Comparison of ENCODE assay signal across 9 cellular contexts in genomic region chr15:47711654-47712053, GRCh38. TPM values are rescaled to one million over a fixed set of nuclear protein-coding genes. Genes with fewer than 3 reads are reported as not detected.
DNase-seq lines count a peak whose midpoint lies in the region; ATAC-seq, FAIRE-seq and TF ChIP-seq lines count a peak whose summit lies in the region.
"Had no signal": no experiment of that assay in that cellular context is flagged by ENCODE, and none has a peak within 500 bp of the region (broad histone marks: within the 10 kb centered on the region; RNA-seq: fewer than 3 reads in every experiment).

No MANE protein-coding gene starts in this region.

- POLR2A ChIA-PET in H1 (lab: Charles Lee; ENCODE audit: partially characterized antibody): no interaction called here

- no peak overlapping the region for H3K23ac ChIP-seq in H1 (ENCODE audit: insufficient read length)

- no peak overlapping the region for H4K5ac ChIP-seq in H1 (ENCODE audit: insufficient read length, low read depth, low read length)

- H2BK15ac ChIP-seq in H1 (ENCODE audit: low read length): no peak overlapping the region

- no peak overlapping the region for H3K56ac ChIP-seq in H1 (replicated peaks; ENCODE audit: insufficient read length, low read depth, low read length)

- H4K8ac ChIP-seq in H1 (ENCODE audit: extremely low read depth, insufficient read depth, low read length): no peak overlapping the region

- H3K4ac ChIP-seq in H1 (replicated peaks; ENCODE audit: insufficient read length, low read depth, low read length): no peak overlapping the region

- FAIRE-seq in H1 (lab: Jason Lieb, UNC): no peak
- FAIRE-seq: endometrium had no signal

- no peak overlapping the region for H3K27ac ChIP-seq in H1 (ENCODE audit: low read depth, low read length)

- no peak overlapping the region for H2BK5ac ChIP-seq in H1 (ENCODE audit: low read depth, low read length)

- no peak overlapping the region for H3K14ac ChIP-seq in H1 (ENCODE audit: insufficient read length)

- no peak for TF ChIP-seq EP300 in H1 (IDR thresholded peaks at IDR 0.05; ENCODE audit: borderline replicate concordance in 1 of 2, low read depth in 2 of 2, low read length in 2 of 2)

- ATAC-seq in GM21423 (IDR thresholded peaks at IDR 0.05; ENCODE audit: unreplicated experiment): no peak

- H3K18ac ChIP-seq in H1 (ENCODE audit: extremely low read depth, low read length): no peak overlapping the region

- no peaks in the 10 kb centered on the region for H4K20me1 ChIP-seq in H1 (replicated peaks in 1 of 2; ENCODE audit: control insufficient read depth in 1 of 2, insufficient read depth in 2 of 2, low read length in 2 of 2)

- H3K79me2 ChIP-seq in H1 (ENCODE audit: control insufficient read depth in 1 of 2, insufficient read depth in 2 of 2, low read length in 2 of 2): no peaks in the 10 kb centered on the region

- no peaks in the 10 kb centered on the region for H3K36me3 ChIP-seq in H1 (ENCODE audit: control insufficient read depth in 2 of 4, insufficient read depth in 4 of 4, low read length in 3 of 4)

- H3K9me3 ChIP-seq in H1 (ENCODE audit: insufficient read depth in 2 of 2, low read depth in 1 of 2, low read length in 1 of 2): no peaks in the 10 kb centered on the region

- peaks cover 0 to 7% (median under 1%) of the 10 kb centered on the region in 4 experiments; a peak in 2 of 7 replicates for H3K4me1 ChIP-seq in H1 (replicated peaks in 1 of 4; ENCODE audit: control insufficient read depth in 3 of 4, insufficient read depth in 4 of 4, low read length in 3 of 4)

- no peaks in the 10 kb centered on the region for H3K23me2 ChIP-seq in H1 (ENCODE audit: low read depth, low read length)

- DNase-seq in NCI-H1105 treated with DMSO at 0.1 percent for 48 hours (lab: John Stamatoyannopoulos, UW): peak; percentile 4
- no peak for DNase-seq in NCI-H1105 (lab: John Stamatoyannopoulos, UW)
- peak; percentile 22 for DNase-seq in NB4 (ENCODE audit: low read depth)
- DNase-seq in H1 (ENCODE audit: low read depth in 1 of 2, low spot score in 2 of 2): no peak
- DNase-seq in retinal pigment epithelial cell (ENCODE audit: low read depth): no peak
- DNase-seq in stimulated activated CD4-positive, alpha-beta T cell treated with anti-CD3 and anti-CD28 coated beads, Interleukin-12 subunit alpha, Interleukin-12 subunit beta, amount 100 ng/mL, for 4 hours: no peak
- DNase-seq in OCI-M2 (lab: John Stamatoyannopoulos, UW; ENCODE audit: unreplicated experiment): no peak

- H2AK5ac ChIP-seq in H1 (ENCODE audit: low read depth, low read length): no peak overlapping the region

- no peak overlapping the region for H3K4me3 ChIP-seq in NB4 (ENCODE audit: low read depth, low read length)
- H3K4me3 ChIP-seq in H1 (ENCODE audit: extremely low read depth in 1 of 4, insufficient read depth in 2 of 4, low read depth in 3 of 4, low read length in 4 of 4): no peak overlapping the region
- no peak overlapping the region for H3K4me3 ChIP-seq in retinal pigment epithelial cell (ENCODE audit: low read length)

- H2BK12ac ChIP-seq in H1 (ENCODE audit: low read depth, low read length): no peak overlapping the region

- H3K9ac ChIP-seq in H1 (replicated peaks in 1 of 4; ENCODE audit: extremely low read depth in 1 of 4, low read depth in 3 of 4, low read length in 3 of 4): no peak overlapping the region

- H4K91ac ChIP-seq in H1 (replicated peaks; ENCODE audit: insufficient read length, low read length): no peak overlapping the region

- TF ChIP-seq POLR2A in NB4 (IDR thresholded peaks at IDR 0.05; ENCODE audit: extremely low read depth, insufficient read length) (no peak), H1 (IDR thresholded peaks at IDR 0.05; ENCODE audit: control extremely low read depth in 1 of 2, low read depth in 2 of 2, low read length in 2 of 2) (no peak)

- H3K27me3 ChIP-seq in H1 (replicated peaks in 1 of 4; ENCODE audit: control insufficient read depth in 3 of 4, extremely low read depth in 1 of 4, insufficient read depth in 3 of 4, low read length in 3 of 4): no peaks in the 10 kb centered on the region; a peak in 1 of 7 replicates

- no peak overlapping the region for H2BK120ac ChIP-seq in H1 (replicated peaks; ENCODE audit: low read depth, low read length)

- H3K79me1 ChIP-seq in H1 (ENCODE audit: low read depth, low read length): no peaks in the 10 kb centered on the region

- TF ChIP-seq CTCF in NB4 (IDR thresholded peaks at IDR 0.05; ENCODE audit: low read depth, low read length): peak; percentile 27
- TF ChIP-seq CTCF in H1 (IDR thresholded peaks at IDR 0.05; ENCODE audit: control extremely low read depth in 1 of 3, insufficient read depth in 1 of 3, low read depth in 1 of 3, low read length in 3 of 3): peak in 2 of 3 experiments; percentile 47 to 61; a peak in 2 of 4 replicates
- peak; percentile 68 for TF ChIP-seq CTCF in retinal pigment epithelial cell (conservative IDR thresholded peaks at IDR 0.05; ENCODE audit: low read depth, low read length)

- no peak overlapping the region for H3K4me2 ChIP-seq in H1 (ENCODE audit: insufficient read depth in 1 of 2, low read depth in 2 of 2, low read length in 2 of 2)

- CTCF ChIA-PET in H1 (lab: Charles Lee; ENCODE audit: partially characterized antibody): interaction anchor here (0.6 to 3.7 kb wide), 49 partner anchors 9 to 520 kb away, joined by 3 to 38 read pairs (median 3); no protein-coding TSS in a partner anchor

- H2BK20ac ChIP-seq in H1 (ENCODE audit: low read length): no peak overlapping the region

- peak; percentile 78 to 80 for TF ChIP-seq RAD21 in H1 (IDR thresholded peaks at IDR 0.05 in 1 of 2, conservative IDR thresholded peaks at IDR 0.05 in 1 of 2; ENCODE audit: low read depth in 2 of 2, low read length in 2 of 2)

- H2AFZ ChIP-seq in H1 (ENCODE audit: low read length): no peak overlapping the region

TF ChIP-seq in H1, 55 proteins besides CTCF, POLR2A, EP300 and RAD21:
- TF ChIP-seq JUND (IDR thresholded peaks at IDR 0.05; ENCODE audit: low read length): no peak
- TF ChIP-seq SRF (IDR thresholded peaks at IDR 0.05; ENCODE audit: low read depth, low read length): no peak
- no peak for TF ChIP-seq JUN (IDR thresholded peaks at IDR 0.05; ENCODE audit: low read depth, low read length)
- TF ChIP-seq, protein P1, sequence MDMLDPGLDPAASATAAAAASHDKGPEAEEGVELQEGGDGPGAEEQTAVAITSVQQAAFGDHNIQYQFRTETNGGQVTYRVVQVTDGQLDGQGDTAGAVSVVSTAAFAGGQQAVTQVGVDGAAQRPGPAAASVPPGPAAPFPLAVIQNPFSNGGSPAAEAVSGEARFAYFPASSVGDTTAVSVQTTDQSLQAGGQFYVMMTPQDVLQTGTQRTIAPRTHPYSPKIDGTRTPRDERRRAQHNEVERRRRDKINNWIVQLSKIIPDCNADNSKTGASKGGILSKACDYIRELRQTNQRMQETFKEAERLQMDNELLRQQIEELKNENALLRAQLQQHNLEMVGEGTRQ (IDR thresholded peaks at IDR 0.05; ENCODE audit: low read length): no peak
- TF ChIP-seq RNF2 (IDR thresholded peaks at IDR 0.05; ENCODE audit: borderline replicate concordance, low read depth, low read length, missing control alignments, poor library complexity, severe bottlenecking): no peak
- TF ChIP-seq SIN3A (conservative IDR thresholded peaks at IDR 0.05 in 1 of 2, IDR thresholded peaks at IDR 0.05 in 1 of 2; ENCODE audit: low read depth in 1 of 2, low read length in 2 of 2): no peak
- TF ChIP-seq, protein P2, sequence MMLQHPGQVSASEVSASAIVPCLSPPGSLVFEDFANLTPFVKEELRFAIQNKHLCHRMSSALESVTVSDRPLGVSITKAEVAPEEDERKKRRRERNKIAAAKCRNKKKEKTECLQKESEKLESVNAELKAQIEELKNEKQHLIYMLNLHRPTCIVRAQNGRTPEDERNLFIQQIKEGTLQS (IDR thresholded peaks at IDR 0.05; ENCODE audit: insufficient read depth, low read depth, low read length): no peak
- no peak for TF ChIP-seq SP1 (IDR thresholded peaks at IDR 0.05; ENCODE audit: low read depth, low read length)
- TF ChIP-seq POU5F1 (IDR thresholded peaks at IDR 0.05; ENCODE audit: low read depth, low read length): no peak
- no peak for TF ChIP-seq KDM4A (IDR thresholded peaks at IDR 0.05; ENCODE audit: low read depth, low read length, severe bottlenecking)
- TF ChIP-seq KDM1A (IDR thresholded peaks at IDR 0.05; ENCODE audit: borderline replicate concordance, low read length): no peak
- TF ChIP-seq EZH2 (IDR thresholded peaks at IDR 0.05; ENCODE audit: low read depth, low read length, severe bottlenecking): no peak
- no peak for TF ChIP-seq BACH1 (IDR thresholded peaks at IDR 0.05; ENCODE audit: low read length)
- TF ChIP-seq CTBP2 (IDR thresholded peaks at IDR 0.05; ENCODE audit: borderline replicate concordance, insufficient read depth, insufficient read length, low read length): no peak
- TF ChIP-seq HDAC2 (IDR thresholded peaks at IDR 0.05; ENCODE audit: borderline replicate concordance in 1 of 2, low read depth in 2 of 2, low read length in 2 of 2): no peak
- TF ChIP-seq SUZ12 (IDR thresholded peaks at IDR 0.05; ENCODE audit: low read length): no peak
- TF ChIP-seq NANOG (IDR thresholded peaks at IDR 0.05; ENCODE audit: insufficient read depth, low read depth, low read length, poor library complexity, severe bottlenecking): no peak

RNA-seq across cellular contexts. Expression of gene SEMA6D, which starts 5.7 kb away (rescaled TPM):
- total RNA-seq in H1 (2021; fragmentation: NEBNext Ultra II Directional; extraction: Animal tissue kit (Norgen Biotek cat#: 25700)): 2.2 and 3.7 TPM in 2 replicates
- polyA plus RNA-seq in H1 (2011; rRNA removed): 2.5 and 3.8 TPM in 2 replicates
- 4.4 TPM for polyA plus RNA-seq in H1 (2011; cell fraction: cytosol; rRNA removed)
- 4.8 TPM for polyA plus RNA-seq in H1 (2011; cell fraction: nucleus; rRNA removed)
- 1.7 to 3.8 TPM (median 3.2 TPM) in 4 replicates for polyA plus RNA-seq in H1 (2012, experiment 1 of 2)
- 0.22 TPM for polyA plus RNA-seq in H1 (2012, experiment 2 of 2)
- polyA plus RNA-seq in H1 (2013, experiment 1 of 2): 1.0 TPM
- 0.68 TPM for polyA plus RNA-seq in H1 (2013, experiment 2 of 2)
- 12.7 and 23.9 TPM in 2 replicates for polyA minus RNA-seq in H1 (2011; rRNA and poly(A)+ RNA removed)
- 6.4 TPM for polyA minus RNA-seq in H1 (2011; cell fraction: cytosol; rRNA and poly(A)+ RNA removed)
- 13.2 TPM for polyA minus RNA-seq in H1 (2011; cell fraction: nucleus; rRNA and poly(A)+ RNA removed)

Comparison
In these comparisons a context has a peak if more than half of its experiments do, and no peak if none do; other contexts are left out.
1. DNase-seq: peak in NCI-H1105 treated with DMSO at 0.1 percent for 48 hours (single experiment) and NB4 (single experiment); none in NCI-H1105 (single experiment), H1 (0 of 2), retinal pigment epithelial cell (single experiment), stimulated activated CD4-positive, alpha-beta T cell treated with anti-CD3 and anti-CD28 coated beads, Interleukin-12 subunit alpha, Interleukin-12 subunit beta, amount 100 ng/mL, for 4 hours (single experiment) and OCI-M2 (single experiment).
2. Peak in every context shown above with its lines, with median percentiles within 50 percentile points of each other: CTCF ChIP-seq.